Comparison of ENCODE assay signal across 37 cellular contexts in genomic region chr1:222728746-222729145, GRCh38. TPM values are rescaled to one million over a fixed set of nuclear protein-coding genes. Genes with fewer than 3 reads are reported as not detected.
"Had no signal": no experiment of that assay in that cellular context is flagged by ENCODE, and none has a peak within 500 bp of the region (broad histone marks: within the 10 kb centered on the region; RNA-seq: fewer than 3 reads in every experiment).

No MANE protein-coding gene starts in this region.

- H3K27me3 ChIP-seq: brain microvascular endothelial cell, cardiac muscle cell, Peyer's patch, SJSA1 had no signal

- H3K27ac ChIP-seq: brain microvascular endothelial cell, cardiac muscle cell, KMS-11, Peyer's patch, SJSA1, WERI-Rb-1 had no signal

- H3K36me3 ChIP-seq: WERI-Rb-1 had no signal

- H3K4me3 ChIP-seq: cardiac muscle cell, Peyer's patch, SJSA1 had no signal

- H3K27ac Mint-ChIP-seq: activated CD4-positive, alpha-beta memory T cell treated with anti-CD3 and anti-CD28 coated beads, Interleukin-2, amount 10 ng/mL, durations not matched to agents 7 days and 5 days; activated CD8-positive, alpha-beta memory T cell treated with anti-CD3 and anti-CD28 coated beads, Interleukin-2, amount 10 ng/mL, durations not matched to agents 7 days and 5 days; activated naive CD4-positive, alpha-beta T cell treated with anti-CD3 and anti-CD28 coated beads, Interleukin-2, amount 10 ng/mL, durations not matched to agents 7 days and 5 days had no signal

- ATAC-seq: activated CD8-positive, alpha-beta memory T cell treated with anti-CD3 and anti-CD28 coated beads, Interleukin-2, amount 10 ng/mL, durations not matched to agents 7 days and 5 days; PC-3 had no signal

- H3K4me3 Mint-ChIP-seq: activated CD4-positive, alpha-beta memory T cell treated with anti-CD3 and anti-CD28 coated beads, Interleukin-2, amount 10 ng/mL, durations not matched to agents 7 days and 5 days; activated CD8-positive, alpha-beta memory T cell treated with anti-CD3 and anti-CD28 coated beads, Interleukin-2, amount 10 ng/mL, durations not matched to agents 7 days and 5 days; activated naive CD4-positive, alpha-beta T cell treated with anti-CD3 and anti-CD28 coated beads, Interleukin-2, amount 10 ng/mL, durations not matched to agents 7 days and 5 days; activated naive CD8-positive, alpha-beta T cell had no signal

- H3K9me3 ChIP-seq: Peyer's patch, SJSA1, SK-N-SH had no signal

- H3K4me1 ChIP-seq: SJSA1 had no signal

- H3K9me3 Mint-ChIP-seq: activated CD4-positive, alpha-beta memory T cell treated with anti-CD3 and anti-CD28 coated beads, Interleukin-2, amount 10 ng/mL, durations not matched to agents 7 days and 5 days; activated naive CD4-positive, alpha-beta T cell treated with anti-CD3 and anti-CD28 coated beads, Interleukin-2, amount 10 ng/mL, durations not matched to agents 7 days and 5 days had no signal

- H3K27me3 Mint-ChIP-seq: activated CD4-positive, alpha-beta memory T cell treated with anti-CD3 and anti-CD28 coated beads, Interleukin-2, amount 10 ng/mL, durations not matched to agents 7 days and 5 days; activated CD8-positive, alpha-beta memory T cell treated with anti-CD3 and anti-CD28 coated beads, Interleukin-2, amount 10 ng/mL, durations not matched to agents 7 days and 5 days; activated naive CD4-positive, alpha-beta T cell treated with anti-CD3 and anti-CD28 coated beads, Interleukin-2, amount 10 ng/mL, durations not matched to agents 7 days and 5 days; activated naive CD8-positive, alpha-beta T cell had no signal

- DNase-seq: activated CD4-positive, alpha-beta memory T cell treated with anti-CD3 and anti-CD28 coated beads, Interleukin-2, amount 10 ng/mL, durations not matched to agents 7 days and 5 days; activated CD4-positive, alpha-beta T cell treated with anti-CD3 and anti-CD28 coated beads for 1 hour; activated CD4-positive, alpha-beta T cell treated with anti-CD3 and anti-CD28 coated beads for 48 hours; activated CD4-positive, CD25-positive, alpha-beta regulatory T cell; activated CD8-positive, alpha-beta memory T cell treated with anti-CD3 and anti-CD28 coated beads for 24 hours; activated CD8-positive, alpha-beta memory T cell treated with anti-CD3 and anti-CD28 coated beads, Interleukin-2, amount 10 ng/mL, durations not matched to agents 7 days and 5 days; activated CD8-positive, alpha-beta memory T cell treated with anti-CD3 and anti-CD28 coated beads, Interleukin-2, amount 50 U/mL, for 48 hours; activated effector memory CD4-positive, alpha-beta T cell treated with Interleukin-2 at 50 U/mL for 16 hours; activated naive CD4-positive, alpha-beta T cell treated with anti-CD3 and anti-CD28 coated beads, Interleukin-2, amount 10 ng/mL, durations not matched to agents 7 days and 5 days; activated T-cell treated with anti-CD3 and anti-CD28 coated beads, Interleukin-2, amount 50 U/mL, for 48 hours; amniotic stem cell; aorta; brain microvascular endothelial cell; NCI-H1092 treated with DMSO at 0.1 percent for 48 hours; NCI-H1417; NCI-H146; NCI-H187 treated with DMSO at 0.1 percent for 48 hours; NCI-H2081 treated with DMSO at 0.1 percent for 48 hours; NCI-H345; NCI-H524 treated with DMSO at 0.1 percent for 48 hours; NCI-H748 treated with DMSO at 0.1 percent for 48 hours; NK-92 treated with Interleukin-12 subunit alpha and Interleukin-12 subunit beta, amount 100 ng/mL, for 24 hours; PC-3; Peyer's patch; RPMI8226; SHP77 treated with DMSO at 0.1 percent for 48 hours; SK-N-SH; SW 1271; T-helper 1 cell; T1000; WERI-Rb-1 had no signal

RNA-seq across cellular contexts. Expression of gene FAM177B, which starts 8.3 kb away (rescaled TPM):
- total RNA-seq: activated CD4-positive, alpha-beta memory T cell treated with anti-CD3 and anti-CD28 coated beads, Interleukin-2, amount 10 ng/mL, durations not matched to agents 7 days and 5 days; cardiac muscle cell; LHCN-M2; PC-3; SJSA1; T-helper 2 cell treated with Interferon-gamma antibody and Interleukin-4, amounts not matched to agents 100 ng/mL and 5 ng/mL, for 36 hours had no signal
- polyA plus RNA-seq: cardiac muscle cell, SK-N-SH had no signal
